8 cellular contexts compared by ENCODE assay signal in genomic region chr1:116020668-116021272, GRCh38. TPM values are rescaled to one million over a fixed set of nuclear protein-coding genes. Genes with fewer than 3 reads are reported as not detected.
DNase-seq lines count a peak whose midpoint lies in the region; ATAC-seq and TF ChIP-seq lines count a peak whose summit lies in the region.

No MANE protein-coding gene starts in this region.

- peak; percentile 90 for DNase-seq in A673 (ENCODE audit: low spot score)
- peak; percentile 33 for DNase-seq in NCI-H2171 (lab: John Stamatoyannopoulos, UW)
- DNase-seq in WTC11 (ENCODE audit: low spot score): peak; percentile 78
- DNase-seq in dermis blood vessel endothelial cell: peak; percentile 76
- peak; percentile 86 for DNase-seq in medulla oblongata (ENCODE audit: extremely low spot score)
- peak; percentile 10 to 59 for DNase-seq in stimulated activated effector memory CD8-positive, alpha-beta T cell treated with anti-CD3 and anti-CD28 coated beads, Interleukin-12 subunit alpha, Interleukin-12 subunit beta, amount 100 ng/mL, for 72 hours (ENCODE audit: low spot score in 2 of 2)

- H3K4me3 Mint-ChIP-seq in WTC11: no peak overlapping the region
- H3K4me3 Mint-ChIP-seq in stimulated activated effector memory CD8-positive, alpha-beta T cell treated with anti-CD3 and anti-CD28 coated beads, Interleukin-12 subunit alpha, Interleukin-12 subunit beta, amount 100 ng/mL, for 72 hours: no peak overlapping the region

- no peaks in the 10 kb centered on the region for H3K36me3 ChIP-seq in A673 (ENCODE audit: insufficient read depth, low read length, poor library complexity, severe bottlenecking)

- H3K27me3 ChIP-seq in A673 (replicated peaks; ENCODE audit: insufficient read depth, low read depth, low read length, poor library complexity): no peaks in the 10 kb centered on the region

- H3K4me1 ChIP-seq in A673 (ENCODE audit: insufficient read depth, low read length, poor library complexity, severe bottlenecking): no peaks in the 10 kb centered on the region

- POLR2A ChIA-PET in A673 (lab: Charles Lee; ENCODE audit: low non-redundant PET) (no interaction called here), WTC11 (lab: Charles Lee) (interaction anchor here (1.1 kb wide), 1 partner anchor 181 kb away, joined by 5 read pairs; no protein-coding TSS in a partner anchor)

- TF ChIP-seq CTCF in A673 (conservative IDR thresholded peaks at IDR 0.05; ENCODE audit: low read depth, low read length) (peak; percentile 84), WTC11 (IDR thresholded peaks at IDR 0.05) (peak; percentile 79)

- no peaks in the 10 kb centered on the region for H3K9me3 Mint-ChIP-seq in WTC11
- H3K9me3 Mint-ChIP-seq in stimulated activated effector memory CD8-positive, alpha-beta T cell treated with anti-CD3 and anti-CD28 coated beads, Interleukin-12 subunit alpha, Interleukin-12 subunit beta, amount 100 ng/mL, for 72 hours: no peaks in the 10 kb centered on the region

- H3K27ac Mint-ChIP-seq in WTC11: no peak overlapping the region
- H3K27ac Mint-ChIP-seq in stimulated activated effector memory CD8-positive, alpha-beta T cell treated with anti-CD3 and anti-CD28 coated beads, Interleukin-12 subunit alpha, Interleukin-12 subunit beta, amount 100 ng/mL, for 72 hours: no peak overlapping the region

- no peaks in the 10 kb centered on the region for H3K27me3 Mint-ChIP-seq in WTC11 (ENCODE audit: low read depth)

- peak; percentile 63 for ATAC-seq in GM18499 (IDR thresholded peaks at IDR 0.05; ENCODE audit: insufficient read depth, unreplicated experiment)
- peak; percentile 87 for ATAC-seq in HG02884 (IDR thresholded peaks at IDR 0.05; ENCODE audit: unreplicated experiment)
- ATAC-seq in WTC11: peak; percentile 97
- peak; percentile 68 for ATAC-seq in stimulated activated effector memory CD8-positive, alpha-beta T cell treated with anti-CD3 and anti-CD28 coated beads, Interleukin-12 subunit alpha, Interleukin-12 subunit beta, amount 100 ng/mL, for 72 hours

- H3K4me3 ChIP-seq in A673 (ENCODE audit: low read depth, low read length, poor library complexity, severe bottlenecking): no peak overlapping the region

- CTCF ChIA-PET in A673 (lab: Charles Lee): interaction anchor here (0.6 to 1.5 kb wide), 6 partner anchors 15 to 465 kb away, joined by 3 to 7 read pairs (median 3); no protein-coding TSS in a partner anchor
- CTCF ChIA-PET in WTC11 (lab: Charles Lee): interaction anchor here (0.6 to 2.3 kb wide), 49 partner anchors 9 to 478 kb away, joined by 3 to 23 read pairs (median 5); no protein-coding TSS in a partner anchor

- peaks cover 4% of the 10 kb centered on the region; the same call in 1 of the 2 replicates for H3K4me1 Mint-ChIP-seq in WTC11
- no peaks in the 10 kb centered on the region for H3K4me1 Mint-ChIP-seq in stimulated activated effector memory CD8-positive, alpha-beta T cell treated with anti-CD3 and anti-CD28 coated beads, Interleukin-12 subunit alpha, Interleukin-12 subunit beta, amount 100 ng/mL, for 72 hours

- no peaks in the 10 kb centered on the region for H3K9me3 ChIP-seq in A673 (ENCODE audit: low read depth, low read length, poor library complexity, severe bottlenecking)

- H3K27ac ChIP-seq in A673 (ENCODE audit: low read depth, low read length, poor library complexity, severe bottlenecking): no peak overlapping the region

- BruUV-seq in A673 (replicated peaks; lab: Mats Ljungman, UMichigan): no TSS peak

- H3K36me3 Mint-ChIP-seq in WTC11: peaks cover 10% of the 10 kb centered on the region
- no peaks in the 10 kb centered on the region for H3K36me3 Mint-ChIP-seq in stimulated activated effector memory CD8-positive, alpha-beta T cell treated with anti-CD3 and anti-CD28 coated beads, Interleukin-12 subunit alpha, Interleukin-12 subunit beta, amount 100 ng/mL, for 72 hours

- intact Hi-C loops in A673 (cut with micrococcal nuclease; ENCODE audit: unreplicated experiment): no loop called here

TF ChIP-seq in WTC11, 78 proteins besides CTCF, POLR2A, EP300 and RAD21 (continues in another document):
- TF ChIP-seq STAT6 (CRISPR knock-in tag; conservative IDR thresholded peaks at IDR 0.05; ENCODE audit: low read depth) (no peak), CDX4 (CRISPR knock-in tag; IDR thresholded peaks at IDR 0.05; ENCODE audit: borderline replicate concordance) (no peak), NR1H2 (CRISPR knock-in tag; IDR thresholded peaks at IDR 0.05) (no peak), EMX1 (CRISPR knock-in tag; IDR thresholded peaks at IDR 0.05) (no peak), ZNF219 (CRISPR knock-in tag; IDR thresholded peaks at IDR 0.05; ENCODE audit: borderline replicate concordance) (no peak), ZNF263 (CRISPR knock-in tag; IDR thresholded peaks at IDR 0.05; ENCODE audit: low read depth) (no peak), PRRX2 (CRISPR knock-in tag; IDR thresholded peaks at IDR 0.05) (no peak), SMAD4 (CRISPR knock-in tag; IDR thresholded peaks at IDR 0.05) (no peak), MXD4 (CRISPR knock-in tag; IDR thresholded peaks at IDR 0.05; ENCODE audit: borderline replicate concordance) (no peak)
- TF ChIP-seq, protein P1, sequence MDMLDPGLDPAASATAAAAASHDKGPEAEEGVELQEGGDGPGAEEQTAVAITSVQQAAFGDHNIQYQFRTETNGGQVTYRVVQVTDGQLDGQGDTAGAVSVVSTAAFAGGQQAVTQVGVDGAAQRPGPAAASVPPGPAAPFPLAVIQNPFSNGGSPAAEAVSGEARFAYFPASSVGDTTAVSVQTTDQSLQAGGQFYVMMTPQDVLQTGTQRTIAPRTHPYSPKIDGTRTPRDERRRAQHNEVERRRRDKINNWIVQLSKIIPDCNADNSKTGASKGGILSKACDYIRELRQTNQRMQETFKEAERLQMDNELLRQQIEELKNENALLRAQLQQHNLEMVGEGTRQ (CRISPR knock-in tag; IDR thresholded peaks at IDR 0.05): no peak
- TF ChIP-seq, protein P2, sequence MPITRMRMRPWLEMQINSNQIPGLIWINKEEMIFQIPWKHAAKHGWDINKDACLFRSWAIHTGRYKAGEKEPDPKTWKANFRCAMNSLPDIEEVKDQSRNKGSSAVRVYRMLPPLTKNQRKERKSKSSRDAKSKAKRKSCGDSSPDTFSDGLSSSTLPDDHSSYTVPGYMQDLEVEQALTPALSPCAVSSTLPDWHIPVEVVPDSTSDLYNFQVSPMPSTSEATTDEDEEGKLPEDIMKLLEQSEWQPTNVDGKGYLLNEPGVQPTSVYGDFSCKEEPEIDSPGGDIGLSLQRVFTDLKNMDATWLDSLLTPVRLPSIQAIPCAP (CRISPR knock-in tag; IDR thresholded peaks at IDR 0.05): no peak
- TF ChIP-seq, protein P3, sequence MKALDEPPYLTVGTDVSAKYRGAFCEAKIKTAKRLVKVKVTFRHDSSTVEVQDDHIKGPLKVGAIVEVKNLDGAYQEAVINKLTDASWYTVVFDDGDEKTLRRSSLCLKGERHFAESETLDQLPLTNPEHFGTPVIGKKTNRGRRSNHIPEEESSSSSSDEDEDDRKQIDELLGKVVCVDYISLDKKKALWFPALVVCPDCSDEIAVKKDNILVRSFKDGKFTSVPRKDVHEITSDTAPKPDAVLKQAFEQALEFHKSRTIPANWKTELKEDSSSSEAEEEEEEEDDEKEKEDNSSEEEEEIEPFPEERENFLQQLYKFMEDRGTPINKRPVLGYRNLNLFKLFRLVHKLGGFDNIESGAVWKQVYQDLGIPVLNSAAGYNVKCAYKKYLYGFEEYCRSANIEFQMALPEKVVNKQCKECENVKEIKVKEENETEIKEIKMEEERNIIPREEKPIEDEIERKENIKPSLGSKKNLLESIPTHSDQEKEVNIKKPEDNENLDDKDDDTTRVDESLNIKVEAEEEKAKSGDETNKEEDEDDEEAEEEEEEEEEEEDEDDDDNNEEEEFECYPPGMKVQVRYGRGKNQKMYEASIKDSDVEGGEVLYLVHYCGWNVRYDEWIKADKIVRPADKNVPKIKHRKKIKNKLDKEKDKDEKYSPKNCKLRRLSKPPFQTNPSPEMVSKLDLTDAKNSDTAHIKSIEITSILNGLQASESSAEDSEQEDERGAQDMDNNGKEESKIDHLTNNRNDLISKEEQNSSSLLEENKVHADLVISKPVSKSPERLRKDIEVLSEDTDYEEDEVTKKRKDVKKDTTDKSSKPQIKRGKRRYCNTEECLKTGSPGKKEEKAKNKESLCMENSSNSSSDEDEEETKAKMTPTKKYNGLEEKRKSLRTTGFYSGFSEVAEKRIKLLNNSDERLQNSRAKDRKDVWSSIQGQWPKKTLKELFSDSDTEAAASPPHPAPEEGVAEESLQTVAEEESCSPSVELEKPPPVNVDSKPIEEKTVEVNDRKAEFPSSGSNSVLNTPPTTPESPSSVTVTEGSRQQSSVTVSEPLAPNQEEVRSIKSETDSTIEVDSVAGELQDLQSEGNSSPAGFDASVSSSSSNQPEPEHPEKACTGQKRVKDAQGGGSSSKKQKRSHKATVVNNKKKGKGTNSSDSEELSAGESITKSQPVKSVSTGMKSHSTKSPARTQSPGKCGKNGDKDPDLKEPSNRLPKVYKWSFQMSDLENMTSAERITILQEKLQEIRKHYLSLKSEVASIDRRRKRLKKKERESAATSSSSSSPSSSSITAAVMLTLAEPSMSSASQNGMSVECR (CRISPR knock-in tag; IDR thresholded peaks at IDR 0.05; ENCODE audit: borderline replicate concordance): no peak

RNA-seq across cellular contexts. Expression of gene SLC22A15, which starts 44.5 kb away (rescaled TPM):
- 0.39 and 0.52 TPM in 2 replicates for total RNA-seq in A673 (2021)
- 3.5 to 4.5 TPM (median 4.3 TPM) in 3 replicates for total RNA-seq in WTC11 (2021)
- total RNA-seq in dermis blood vessel endothelial cell: 0.17 TPM in 1 of 2 replicates, not detected in the other

Comparison
In these comparisons a context has a peak if more than half of its experiments do, and no peak if none do; other contexts are left out.
1. DNase-seq: peak in every context shown above with its lines; median percentile 90 in A673; 86 in medulla oblongata; 78 in WTC11; 76 in dermis blood vessel endothelial cell; 34 in stimulated activated effector memory CD8-positive, alpha-beta T cell treated with anti-CD3 and anti-CD28 coated beads, Interleukin-12 subunit alpha, Interleukin-12 subunit beta, amount 100 ng/mL, for 72 hours; 33 in NCI-H2171.